Comparison of ENCODE assay signal across 8 cellular contexts in the genomic region with DNA sequence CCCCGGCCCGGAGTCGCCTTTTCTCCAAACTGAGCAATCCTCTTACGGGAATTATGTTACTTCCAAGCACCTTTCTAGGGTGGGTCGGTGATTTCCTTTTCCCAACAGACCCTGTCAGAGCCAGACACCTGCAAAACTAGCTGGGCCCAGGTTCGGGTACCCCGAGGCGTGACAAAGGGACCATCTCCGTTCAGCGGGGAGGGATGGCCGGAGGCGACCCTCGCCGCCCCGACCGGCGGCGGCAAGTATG. TPM values are rescaled to one million over a fixed set of nuclear protein-coding genes. Genes with fewer than 3 reads are reported as not detected.
DNase-seq lines count a peak whose midpoint lies in the region; ATAC-seq and TF ChIP-seq lines count a peak whose summit lies in the region.

No MANE protein-coding gene starts in this region.

- peaks cover 23% of the 10 kb centered on the region for H3K4me1 ChIP-seq in BLaER1

- H3K27ac ChIP-seq in BLaER1, result peak overlapping the region; percentile 89
- peak overlapping the region; percentile 60 for H3K27ac ChIP-seq in cingulate gyrus (ENCODE audit: low read depth, low read length)

- H3K27me3 Mint-ChIP-seq in natural killer cell (ENCODE audit: low read depth in 2 of 2), result peaks cover 0 to 6% of the 10 kb centered on the region in 2 donors

- peaks cover 7% of the 10 kb centered on the region for H3K9me3 ChIP-seq in BLaER1

- peaks cover 49% of the 10 kb centered on the region for H4K20me1 ChIP-seq in BLaER1

- DNase-seq in NB4 (ENCODE audit: low read depth) (no peak), natural killer cell (no peak), NCI-H1436 (lab: John Stamatoyannopoulos, UW) (no peak)
- no peak for DNase-seq in activated effector memory CD4-positive, alpha-beta T cell treated with anti-CD3 and anti-CD28 coated beads, Interleukin-2, amount 50 U/mL, for 16 hours

- peaks cover 15 to 17% of the 10 kb centered on the region in 2 donors for H3K4me1 Mint-ChIP-seq in natural killer cell

- no peak for ATAC-seq in natural killer cell
- ATAC-seq in HG03108 (IDR thresholded peaks at IDR 0.05; ENCODE audit: unreplicated experiment), result no peak
- ATAC-seq in HG02610 (IDR thresholded peaks at IDR 0.05; ENCODE audit: unreplicated experiment), result no peak

- H3K27me3 ChIP-seq in BLaER1, result no peaks in the 10 kb centered on the region

- peaks cover 30% of the 10 kb centered on the region for H3K36me3 ChIP-seq in BLaER1

- peak overlapping the region; percentile 88 for H3K4me3 ChIP-seq in BLaER1
- H3K4me3 ChIP-seq in NB4 (ENCODE audit: low read depth, low read length), result peak overlapping the region; percentile 80

- H3K9ac ChIP-seq in BLaER1, result peak overlapping the region; percentile 93

- H3K4me3 Mint-ChIP-seq in natural killer cell, result peak overlapping the region; percentile 89

- no peak for TF ChIP-seq POLR2A in NB4 (IDR thresholded peaks at IDR 0.05; ENCODE audit: extremely low read depth, insufficient read length)

- intact Hi-C loops in natural killer cell (cut with micrococcal nuclease), result loop anchor here (1.0 kb wide), 1 partner anchor 172 kb away; a partner anchor contains a TSS

- no peaks in the 10 kb centered on the region for H3K9me3 Mint-ChIP-seq in natural killer cell

- TF ChIP-seq CTCF in NB4 (IDR thresholded peaks at IDR 0.05; ENCODE audit: low read depth, low read length) (no peak), natural killer cell (IDR thresholded peaks at IDR 0.05) (no peak)

- H3K36me3 Mint-ChIP-seq in natural killer cell, result no peaks in the 10 kb centered on the region

- H3K27ac Mint-ChIP-seq in natural killer cell, result peak overlapping the region; percentile 2 to 85

- H3K4me2 ChIP-seq in BLaER1, result peak overlapping the region; percentile 94

RNA-seq across cellular contexts. Expression of a gene that starts 0.4 kb away (rescaled TPM):
- 10 to 100 TPM; 17.0 to 26.5 (median 19.2) TPM for total RNA-seq in natural killer cell

RNA-seq across cellular contexts. Expression of a gene that starts 51.0 kb away (rescaled TPM):
- under 1 TPM in 1 of 3 donors, not detected in 2; 0.05 TPM for total RNA-seq in natural killer cell
